1 cellular context compared by ENCODE assay signal in the genomic region with DNA sequence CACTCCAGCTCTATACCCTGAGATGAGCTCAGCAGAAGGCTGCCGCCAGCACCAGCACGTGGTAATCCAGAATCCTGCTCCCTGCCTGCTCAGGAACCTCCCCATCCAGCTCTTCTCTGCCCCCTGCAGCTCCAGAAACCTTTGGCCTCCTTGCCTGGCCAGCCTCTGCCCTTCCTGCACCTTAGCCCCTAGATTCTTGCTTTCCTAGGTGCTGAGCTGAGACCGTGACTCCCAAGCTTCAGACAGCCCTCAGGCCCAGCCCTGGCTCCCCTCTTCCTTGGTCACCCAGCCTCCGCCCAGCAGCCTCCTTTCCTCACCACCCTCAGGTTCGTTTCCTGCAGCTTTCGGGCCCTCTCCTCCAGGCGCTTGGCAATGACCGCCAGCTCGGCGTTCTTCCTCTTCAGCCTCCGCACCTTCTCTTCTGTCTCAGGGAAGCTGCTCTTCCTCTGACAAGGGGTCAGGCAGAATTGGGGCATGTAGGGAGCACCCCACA.
TF ChIP-seq lines count a peak whose summit lies in the region.

No MANE protein-coding gene starts in this region.

TF ChIP-seq in K562, 482 proteins besides CTCF, POLR2A, EP300 and RAD21 (continues in another document):
- TF ChIP-seq ZBTB17 (CRISPR knock-in tag; IDR thresholded peaks at IDR 0.05) (no peak), FOXJ2 (tag; IDR thresholded peaks at IDR 0.05) (no peak), ZKSCAN1 (IDR thresholded peaks at IDR 0.05; ENCODE audit: low read depth, low read length) (no peak), XRCC3 (IDR thresholded peaks at IDR 0.05) (no peak), HNRNPLL (IDR thresholded peaks at IDR 0.05; ENCODE audit: low read depth, low read length, poor library complexity, severe bottlenecking) (no peak), MEF2A (IDR thresholded peaks at IDR 0.05; ENCODE audit: control insufficient read depth, low read depth, low read length) (no peak), POLR3G (IDR thresholded peaks at IDR 0.05; ENCODE audit: extremely low read depth, insufficient read length, insufficient replicate concordance) (no peak), IFI16 (CRISPR knock-in tag; IDR thresholded peaks at IDR 0.05) (no peak), ZBTB1 (CRISPR knock-in tag; IDR thresholded peaks at IDR 0.05; ENCODE audit: borderline replicate concordance, low read depth) (no peak), DACH1 (IDR thresholded peaks at IDR 0.05; ENCODE audit: partially characterized antibody) (no peak), SUPT5H (IDR thresholded peaks at IDR 0.05) (no peak), NCOR1 (IDR thresholded peaks at IDR 0.05) (no peak), HOXB6 (CRISPR knock-in tag; IDR thresholded peaks at IDR 0.05; ENCODE audit: borderline replicate concordance) (no peak), BRF1 (IDR thresholded peaks at IDR 0.05; ENCODE audit: borderline replicate concordance, extremely low read depth, insufficient read length) (no peak), POLR2G (IDR thresholded peaks at IDR 0.05; ENCODE audit: low read depth, low read length) (peak; percentile 56; the same call in 1 of the 2 replicates), ZNF146 (CRISPR knock-in tag; IDR thresholded peaks at IDR 0.05; ENCODE audit: unreplicated experiment) (no peak), ZFX (CRISPR knock-in tag; IDR thresholded peaks at IDR 0.05) (no peak), PRPF4 (IDR thresholded peaks at IDR 0.05; ENCODE audit: insufficient read depth, low read depth, low read length, poor library complexity, severe bottlenecking) (no peak), ZNF274 (IDR thresholded peaks at IDR 0.05; ENCODE audit: borderline replicate concordance, low read depth, low read length) (no peak), ZNF263 (CRISPR knock-in tag; IDR thresholded peaks at IDR 0.05; ENCODE audit: borderline replicate concordance) (peak; percentile 12; the same call in 1 of the 2 replicates), ZKSCAN3 (CRISPR knock-in tag; IDR thresholded peaks at IDR 0.05) (no peak), E2F3 (CRISPR knock-in tag; IDR thresholded peaks at IDR 0.05) (no peak)
- TF ChIP-seq, protein P1, sequence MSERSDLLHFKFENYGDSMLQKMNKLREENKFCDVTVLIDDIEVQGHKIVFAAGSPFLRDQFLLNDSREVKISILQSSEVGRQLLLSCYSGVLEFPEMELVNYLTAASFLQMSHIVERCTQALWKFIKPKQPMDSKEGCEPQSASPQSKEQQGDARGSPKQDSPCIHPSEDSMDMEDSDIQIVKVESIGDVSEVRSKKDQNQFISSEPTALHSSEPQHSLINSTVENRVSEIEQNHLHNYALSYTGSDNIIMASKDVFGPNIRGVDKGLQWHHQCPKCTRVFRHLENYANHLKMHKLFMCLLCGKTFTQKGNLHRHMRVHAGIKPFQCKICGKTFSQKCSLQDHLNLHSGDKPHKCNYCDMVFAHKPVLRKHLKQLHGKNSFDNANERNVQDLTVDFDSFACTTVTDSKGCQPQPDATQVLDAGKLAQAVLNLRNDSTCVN (CRISPR knock-in tag; IDR thresholded peaks at IDR 0.05): peak; percentile 28; the same call in 1 of the 2 replicates
- TF ChIP-seq, protein P2, sequence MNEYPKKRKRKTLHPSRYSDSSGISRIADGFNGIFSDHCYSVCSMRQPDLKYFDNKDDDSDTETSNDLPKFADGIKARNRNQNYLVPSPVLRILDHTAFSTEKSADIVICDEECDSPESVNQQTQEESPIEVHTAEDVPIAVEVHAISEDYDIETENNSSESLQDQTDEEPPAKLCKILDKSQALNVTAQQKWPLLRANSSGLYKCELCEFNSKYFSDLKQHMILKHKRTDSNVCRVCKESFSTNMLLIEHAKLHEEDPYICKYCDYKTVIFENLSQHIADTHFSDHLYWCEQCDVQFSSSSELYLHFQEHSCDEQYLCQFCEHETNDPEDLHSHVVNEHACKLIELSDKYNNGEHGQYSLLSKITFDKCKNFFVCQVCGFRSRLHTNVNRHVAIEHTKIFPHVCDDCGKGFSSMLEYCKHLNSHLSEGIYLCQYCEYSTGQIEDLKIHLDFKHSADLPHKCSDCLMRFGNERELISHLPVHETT (CRISPR knock-in tag; conservative IDR thresholded peaks at IDR 0.05 in 1 of 2, IDR thresholded peaks at IDR 0.05 in 1 of 2): no peak
- TF ChIP-seq, protein P3, sequence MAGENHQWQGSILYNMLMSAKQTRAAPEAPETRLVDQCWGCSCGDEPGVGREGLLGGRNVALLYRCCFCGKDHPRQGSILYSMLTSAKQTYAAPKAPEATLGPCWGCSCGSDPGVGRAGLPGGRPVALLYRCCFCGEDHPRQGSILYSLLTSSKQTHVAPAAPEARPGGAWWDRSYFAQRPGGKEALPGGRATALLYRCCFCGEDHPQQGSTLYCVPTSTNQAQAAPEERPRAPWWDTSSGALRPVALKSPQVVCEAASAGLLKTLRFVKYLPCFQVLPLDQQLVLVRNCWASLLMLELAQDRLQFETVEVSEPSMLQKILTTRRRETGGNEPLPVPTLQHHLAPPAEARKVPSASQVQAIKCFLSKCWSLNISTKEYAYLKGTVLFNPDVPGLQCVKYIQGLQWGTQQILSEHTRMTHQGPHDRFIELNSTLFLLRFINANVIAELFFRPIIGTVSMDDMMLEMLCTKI (IDR thresholded peaks at IDR 0.05; ENCODE audit: partially characterized antibody): no peak
- TF ChIP-seq, protein P4, sequence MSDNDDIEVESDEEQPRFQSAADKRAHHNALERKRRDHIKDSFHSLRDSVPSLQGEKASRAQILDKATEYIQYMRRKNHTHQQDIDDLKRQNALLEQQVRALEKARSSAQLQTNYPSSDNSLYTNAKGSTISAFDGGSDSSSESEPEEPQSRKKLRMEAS (CRISPR knock-in tag; IDR thresholded peaks at IDR 0.05): peak; percentile 69
- TF ChIP-seq, protein P5, sequence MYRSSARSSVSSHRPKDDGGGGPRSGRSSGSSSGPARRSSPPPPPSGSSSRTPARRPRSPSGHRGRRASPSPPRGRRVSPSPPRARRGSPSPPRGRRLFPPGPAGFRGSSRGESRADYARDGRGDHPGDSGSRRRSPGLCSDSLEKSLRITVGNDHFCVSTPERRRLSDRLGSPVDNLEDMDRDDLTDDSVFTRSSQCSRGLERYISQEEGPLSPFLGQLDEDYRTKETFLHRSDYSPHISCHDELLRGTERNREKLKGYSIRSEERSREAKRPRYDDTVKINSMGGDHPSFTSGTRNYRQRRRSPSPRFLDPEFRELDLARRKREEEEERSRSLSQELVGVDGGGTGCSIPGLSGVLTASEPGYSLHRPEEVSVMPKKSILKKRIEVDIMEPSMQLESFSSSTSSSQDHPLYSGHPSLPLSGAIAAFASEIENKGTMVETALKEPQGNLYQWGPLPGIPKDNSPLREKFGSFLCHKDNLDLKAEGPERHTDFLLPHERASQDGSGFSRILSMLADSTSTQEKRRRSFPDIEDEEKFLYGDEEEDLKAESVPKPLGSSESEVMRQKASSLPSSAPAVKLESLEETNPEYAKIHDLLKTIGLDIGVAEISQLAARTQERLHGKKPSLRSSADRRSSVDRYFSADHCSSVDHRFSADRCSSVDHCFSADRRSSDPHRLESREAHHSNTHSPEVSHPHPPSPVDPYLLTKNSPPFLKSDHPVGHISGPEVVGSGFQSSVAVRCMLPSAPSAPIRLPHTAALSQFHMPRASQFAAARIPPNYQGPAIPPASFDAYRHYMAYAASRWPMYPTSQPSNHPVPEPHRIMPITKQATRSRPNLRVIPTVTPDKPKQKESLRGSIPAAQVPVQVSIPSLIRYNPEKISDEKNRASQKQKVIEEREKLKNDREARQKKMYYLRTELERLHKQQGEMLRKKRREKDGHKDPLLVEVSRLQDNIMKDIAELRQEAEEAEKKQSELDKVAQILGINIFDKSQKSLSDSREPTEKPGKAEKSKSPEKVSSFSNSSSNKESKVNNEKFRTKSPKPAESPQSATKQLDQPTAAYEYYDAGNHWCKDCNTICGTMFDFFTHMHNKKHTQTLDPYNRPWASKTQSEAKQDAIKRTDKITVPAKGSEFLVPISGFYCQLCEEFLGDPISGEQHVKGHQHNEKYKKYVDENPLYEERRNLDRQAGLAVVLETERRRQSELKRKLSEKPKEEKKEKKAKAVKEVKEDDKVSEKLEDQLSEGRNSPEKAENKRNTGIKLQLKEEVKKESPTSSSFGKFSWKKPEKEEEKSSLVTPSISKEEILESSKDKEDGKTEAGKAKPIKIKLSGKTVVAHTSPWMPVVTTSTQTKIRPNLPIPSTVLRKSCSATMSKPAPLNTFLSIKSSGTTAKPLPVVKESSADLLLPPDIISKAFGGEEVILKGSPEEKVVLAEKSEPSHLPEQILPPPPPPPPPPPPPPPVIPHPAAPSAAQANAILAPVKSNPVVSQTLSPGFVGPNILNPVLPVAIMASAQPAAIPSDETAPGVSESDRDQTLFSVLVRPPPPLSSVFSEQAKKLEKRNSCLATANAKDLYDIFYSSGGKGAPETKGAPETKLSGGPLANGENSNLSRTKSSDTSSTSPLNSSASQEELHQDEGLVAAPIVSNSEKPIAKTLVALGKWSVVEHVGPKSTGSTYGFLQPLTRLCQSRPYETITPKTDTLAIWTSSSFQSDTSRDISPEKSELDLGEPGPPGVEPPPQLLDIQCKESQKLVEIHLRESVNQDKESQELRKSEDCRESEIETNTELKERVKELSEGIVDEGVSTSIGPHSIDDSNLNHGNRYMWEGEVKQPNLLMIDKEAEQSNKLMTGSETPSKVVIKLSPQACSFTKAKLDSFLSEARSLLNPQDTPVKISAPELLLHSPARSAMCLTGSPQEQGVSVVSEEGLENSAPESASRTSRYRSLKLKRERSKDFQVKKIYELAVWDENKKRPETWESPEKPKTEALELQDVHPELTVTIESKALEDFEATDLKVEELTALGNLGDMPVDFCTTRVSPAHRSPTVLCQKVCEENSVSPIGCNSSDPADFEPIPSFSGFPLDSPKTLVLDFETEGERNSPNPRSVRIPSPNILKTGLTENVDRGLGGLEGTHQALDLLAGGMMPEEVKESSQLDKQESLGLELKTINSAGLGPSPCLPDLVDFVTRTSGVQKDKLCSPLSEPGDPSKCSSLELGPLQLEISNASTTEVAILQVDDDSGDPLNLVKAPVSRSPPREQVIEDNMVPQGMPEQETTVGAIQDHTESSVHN (IDR thresholded peaks at IDR 0.05; ENCODE audit: borderline replicate concordance in 1 of 2, low read depth in 1 of 2): no peak
- TF ChIP-seq, protein P6, sequence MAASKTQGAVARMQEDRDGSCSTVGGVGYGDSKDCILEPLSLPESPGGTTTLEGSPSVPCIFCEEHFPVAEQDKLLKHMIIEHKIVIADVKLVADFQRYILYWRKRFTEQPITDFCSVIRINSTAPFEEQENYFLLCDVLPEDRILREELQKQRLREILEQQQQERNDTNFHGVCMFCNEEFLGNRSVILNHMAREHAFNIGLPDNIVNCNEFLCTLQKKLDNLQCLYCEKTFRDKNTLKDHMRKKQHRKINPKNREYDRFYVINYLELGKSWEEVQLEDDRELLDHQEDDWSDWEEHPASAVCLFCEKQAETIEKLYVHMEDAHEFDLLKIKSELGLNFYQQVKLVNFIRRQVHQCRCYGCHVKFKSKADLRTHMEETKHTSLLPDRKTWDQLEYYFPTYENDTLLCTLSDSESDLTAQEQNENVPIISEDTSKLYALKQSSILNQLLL (CRISPR knock-in tag; IDR thresholded peaks at IDR 0.05; ENCODE audit: borderline replicate concordance): no peak
- TF ChIP-seq, protein P7, sequence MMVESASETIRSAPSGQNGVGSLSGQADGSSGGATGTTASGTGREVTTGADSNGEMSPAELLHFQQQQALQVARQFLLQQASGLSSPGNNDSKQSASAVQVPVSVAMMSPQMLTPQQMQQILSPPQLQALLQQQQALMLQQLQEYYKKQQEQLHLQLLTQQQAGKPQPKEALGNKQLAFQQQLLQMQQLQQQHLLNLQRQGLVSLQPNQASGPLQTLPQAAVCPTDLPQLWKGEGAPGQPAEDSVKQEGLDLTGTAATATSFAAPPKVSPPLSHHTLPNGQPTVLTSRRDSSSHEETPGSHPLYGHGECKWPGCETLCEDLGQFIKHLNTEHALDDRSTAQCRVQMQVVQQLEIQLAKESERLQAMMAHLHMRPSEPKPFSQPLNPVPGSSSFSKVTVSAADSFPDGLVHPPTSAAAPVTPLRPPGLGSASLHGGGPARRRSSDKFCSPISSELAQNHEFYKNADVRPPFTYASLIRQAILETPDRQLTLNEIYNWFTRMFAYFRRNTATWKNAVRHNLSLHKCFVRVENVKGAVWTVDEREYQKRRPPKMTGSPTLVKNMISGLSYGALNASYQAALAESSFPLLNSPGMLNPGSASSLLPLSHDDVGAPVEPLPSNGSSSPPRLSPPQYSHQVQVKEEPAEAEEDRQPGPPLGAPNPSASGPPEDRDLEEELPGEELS (CRISPR knock-in tag; IDR thresholded peaks at IDR 0.05; ENCODE audit: borderline replicate concordance): peak; percentile 18; the same call in 1 of the 2 replicates
- TF ChIP-seq, protein P8, sequence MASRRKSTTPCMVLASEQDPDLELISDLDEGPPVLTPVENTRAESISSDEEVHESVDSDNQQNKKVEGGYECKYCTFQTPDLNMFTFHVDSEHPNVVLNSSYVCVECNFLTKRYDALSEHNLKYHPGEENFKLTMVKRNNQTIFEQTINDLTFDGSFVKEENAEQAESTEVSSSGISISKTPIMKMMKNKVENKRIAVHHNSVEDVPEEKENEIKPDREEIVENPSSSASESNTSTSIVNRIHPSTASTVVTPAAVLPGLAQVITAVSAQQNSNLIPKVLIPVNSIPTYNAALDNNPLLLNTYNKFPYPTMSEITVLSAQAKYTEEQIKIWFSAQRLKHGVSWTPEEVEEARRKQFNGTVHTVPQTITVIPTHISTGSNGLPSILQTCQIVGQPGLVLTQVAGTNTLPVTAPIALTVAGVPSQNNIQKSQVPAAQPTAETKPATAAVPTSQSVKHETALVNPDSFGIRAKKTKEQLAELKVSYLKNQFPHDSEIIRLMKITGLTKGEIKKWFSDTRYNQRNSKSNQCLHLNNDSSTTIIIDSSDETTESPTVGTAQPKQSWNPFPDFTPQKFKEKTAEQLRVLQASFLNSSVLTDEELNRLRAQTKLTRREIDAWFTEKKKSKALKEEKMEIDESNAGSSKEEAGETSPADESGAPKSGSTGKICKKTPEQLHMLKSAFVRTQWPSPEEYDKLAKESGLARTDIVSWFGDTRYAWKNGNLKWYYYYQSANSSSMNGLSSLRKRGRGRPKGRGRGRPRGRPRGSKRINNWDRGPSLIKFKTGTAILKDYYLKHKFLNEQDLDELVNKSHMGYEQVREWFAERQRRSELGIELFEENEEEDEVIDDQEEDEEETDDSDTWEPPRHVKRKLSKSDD (conservative IDR thresholded peaks at IDR 0.05; ENCODE audit: low read length): no peak
- TF ChIP-seq, protein P9, sequence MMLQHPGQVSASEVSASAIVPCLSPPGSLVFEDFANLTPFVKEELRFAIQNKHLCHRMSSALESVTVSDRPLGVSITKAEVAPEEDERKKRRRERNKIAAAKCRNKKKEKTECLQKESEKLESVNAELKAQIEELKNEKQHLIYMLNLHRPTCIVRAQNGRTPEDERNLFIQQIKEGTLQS (IDR thresholded peaks at IDR 0.05): no peak
- TF ChIP-seq, protein P9 (CRISPR knock-in tag; conservative IDR thresholded peaks at IDR 0.05): no peak
